Comparison of ENCODE assay signal across 10 cellular contexts in genomic region chr19:2529473-2529918, GRCh38. TPM values are rescaled to one million over a fixed set of nuclear protein-coding genes. Genes with fewer than 3 reads are reported as not detected.
DNase-seq lines count a peak whose midpoint lies in the region; ATAC-seq, FAIRE-seq and TF ChIP-seq lines count a peak whose summit lies in the region.
"Had no signal": no experiment of that assay in that cellular context is flagged by ENCODE, and none has a peak within 500 bp of the region (broad histone marks: within the 10 kb centered on the region; RNA-seq: fewer than 3 reads in every experiment).

No MANE protein-coding gene starts in this region.

- no peaks in the 10 kb centered on the region for H3K36me3 ChIP-seq in keratinocyte (ENCODE audit: control insufficient read depth in 2 of 2, extremely low read depth in 1 of 2, insufficient read depth in 2 of 2, low read length in 2 of 2)

- H3K4me1 ChIP-seq in keratinocyte (ENCODE audit: control insufficient read depth, extremely low read depth, insufficient read depth, low read length), result peaks cover 50% of the 10 kb centered on the region

- peak; percentile 90 for FAIRE-seq in keratinocyte (lab: Jason Lieb, UNC)

- dilution Hi-C loops in keratinocyte (cut with MboI; ENCODE audit: extremely low pct_ligation_motif_present, low sequenced_read_pairs), result no loop called here

- H3K9me3 Mint-ChIP-seq in activated T-helper 1 cell treated with anti-CD3 and anti-CD28 coated beads, Interleukin-12 subunit alpha, Interleukin-12 subunit beta, Interleukin-2, Interleukin-4 antibody, amounts not matched to agents 30 ng/mL and 10 ng/mL and 1 ng/mL, durations not matched to agents 14 hours and 24 hours and 36 hours, result no peaks in the 10 kb centered on the region

- no peak for TF ChIP-seq CTCF in keratinocyte (optimal IDR thresholded peaks at IDR 0.05 in 1 of 3, IDR thresholded peaks at IDR 0.05 in 1 of 3, conservative IDR thresholded peaks at IDR 0.05 in 1 of 3; ENCODE audit: extremely low read depth in 1 of 3, insufficient read depth in 2 of 3, low read length in 3 of 3)

- H3K9ac ChIP-seq in keratinocyte (ENCODE audit: control insufficient read depth, extremely low read depth, insufficient read depth, low read length), result no peak overlapping the region

- no peak overlapping the region for H3K27ac ChIP-seq in keratinocyte (ENCODE audit: control insufficient read depth, insufficient read depth, low read length)

- H3K79me2 ChIP-seq in keratinocyte (ENCODE audit: control insufficient read depth, insufficient read depth, low read length), result no peaks in the 10 kb centered on the region

- ATAC-seq in GM21381 (IDR thresholded peaks at IDR 0.05; ENCODE audit: unreplicated experiment) (no peak), HG03045 (IDR thresholded peaks at IDR 0.05; ENCODE audit: unreplicated experiment) (no peak)

- no peak overlapping the region for H3K4me3 ChIP-seq in keratinocyte (ENCODE audit: control insufficient read depth in 2 of 3, extremely low read depth in 1 of 3, insufficient read depth in 2 of 3, low read depth in 1 of 3, low read length in 3 of 3)

- H3K9me3 ChIP-seq in keratinocyte (ENCODE audit: control insufficient read depth, low read depth, low read length), result peaks cover 2% of the 10 kb centered on the region

- intact Hi-C loops in activated T-helper 1 cell treated with anti-CD3 and anti-CD28 coated beads, Interleukin-12 subunit alpha, Interleukin-12 subunit beta, Interleukin-2, Interleukin-4 antibody, amounts not matched to agents 30 ng/mL and 10 ng/mL and 1 ng/mL, durations not matched to agents 14 hours and 24 hours and 36 hours (cut with micrococcal nuclease), result no loop called here

- no peaks in the 10 kb centered on the region for H4K20me1 ChIP-seq in keratinocyte (ENCODE audit: control insufficient read depth, extremely low read depth, insufficient read depth, low read length)

- no peak overlapping the region for H3K4me2 ChIP-seq in keratinocyte (ENCODE audit: control insufficient read depth, extremely low read depth, insufficient read depth, low read depth, low read length)

- DNase-seq in AG08396 (ENCODE audit: low spot score) (peak; percentile 65), HPDE6-E6E7 (ENCODE audit: extremely low spot score) (peak; percentile 93), SW480 (ENCODE audit: low spot score) (peak; percentile 88), keratinocyte (ENCODE audit: low read depth, low spot score) (peak; percentile 89), COLO829 (ENCODE audit: low spot score) (no peak)
- DNase-seq in activated T-helper 1 cell treated with anti-CD3 and anti-CD28 coated beads, Interleukin-12 subunit alpha, Interleukin-12 subunit beta, Interleukin-2, Interleukin-4 antibody, amounts not matched to agents 30 ng/mL and 10 ng/mL and 1 ng/mL, durations not matched to agents 14 hours and 24 hours and 36 hours (ENCODE audit: low spot score), result no peak
- DNase-seq: activated gamma-delta T cell, GDM1 had no signal

- no peaks in the 10 kb centered on the region for H3K36me3 Mint-ChIP-seq in activated T-helper 1 cell treated with anti-CD3 and anti-CD28 coated beads, Interleukin-12 subunit alpha, Interleukin-12 subunit beta, Interleukin-2, Interleukin-4 antibody, amounts not matched to agents 30 ng/mL and 10 ng/mL and 1 ng/mL, durations not matched to agents 14 hours and 24 hours and 36 hours (ENCODE audit: low read depth)

- no peaks in the 10 kb centered on the region for H3K27me3 ChIP-seq in keratinocyte (ENCODE audit: control insufficient read depth, extremely low read depth, insufficient read depth, low read length)

- H2AFZ ChIP-seq in keratinocyte (ENCODE audit: control insufficient read depth, low read length), result no peak overlapping the region

- no peaks in the 10 kb centered on the region for H3K9me1 ChIP-seq in keratinocyte (ENCODE audit: control insufficient read depth, extremely low read depth, insufficient read depth, low read length)

- H3K4me3 Mint-ChIP-seq in activated T-helper 1 cell treated with anti-CD3 and anti-CD28 coated beads, Interleukin-12 subunit alpha, Interleukin-12 subunit beta, Interleukin-2, Interleukin-4 antibody, amounts not matched to agents 30 ng/mL and 10 ng/mL and 1 ng/mL, durations not matched to agents 14 hours and 24 hours and 36 hours, result no peak overlapping the region

- no peaks in the 10 kb centered on the region for H3K27me3 Mint-ChIP-seq in activated T-helper 1 cell treated with anti-CD3 and anti-CD28 coated beads, Interleukin-12 subunit alpha, Interleukin-12 subunit beta, Interleukin-2, Interleukin-4 antibody, amounts not matched to agents 30 ng/mL and 10 ng/mL and 1 ng/mL, durations not matched to agents 14 hours and 24 hours and 36 hours (ENCODE audit: insufficient read depth)

- H3K27ac Mint-ChIP-seq in activated T-helper 1 cell treated with anti-CD3 and anti-CD28 coated beads, Interleukin-12 subunit alpha, Interleukin-12 subunit beta, Interleukin-2, Interleukin-4 antibody, amounts not matched to agents 30 ng/mL and 10 ng/mL and 1 ng/mL, durations not matched to agents 14 hours and 24 hours and 36 hours, result no peak overlapping the region

- H3K4me1 Mint-ChIP-seq in activated T-helper 1 cell treated with anti-CD3 and anti-CD28 coated beads, Interleukin-12 subunit alpha, Interleukin-12 subunit beta, Interleukin-2, Interleukin-4 antibody, amounts not matched to agents 30 ng/mL and 10 ng/mL and 1 ng/mL, durations not matched to agents 14 hours and 24 hours and 36 hours (ENCODE audit: low read depth), result peaks cover 19% of the 10 kb centered on the region

RNA-seq across cellular contexts. Expression of gene GADD45B, which starts 53.6 kb away (rescaled TPM):
- 20.6 to 32.4 TPM (median 26.8 TPM) in 3 replicates for polyA plus RNA-seq in keratinocyte
- 149 TPM for polyA plus RNA-seq in keratinocyte (2011; ENCODE audit: low read depth)
- 9.5 and 12.5 TPM in 2 replicates for polyA plus RNA-seq in keratinocyte (2011; cell fraction: cytosol; rRNA removed)
- 34.9 and 41.2 TPM in 2 replicates for polyA plus RNA-seq in keratinocyte (2011; cell fraction: nucleus; rRNA removed)
- polyA plus RNA-seq in keratinocyte (2012; ENCODE audit: low replicate concordance), result 21.0 and 188 TPM in 2 replicates
- 9.5 to 21.8 TPM (median 13.7 TPM) in 3 replicates for polyA minus RNA-seq in keratinocyte
- polyA minus RNA-seq in keratinocyte (2011; cell fraction: cytosol; rRNA and poly(A)+ RNA removed), result 40.5 TPM
- polyA minus RNA-seq in keratinocyte (2011; cell fraction: nucleus; rRNA and poly(A)+ RNA removed), result 16.2 and 25.8 TPM in 2 replicates
- total RNA-seq in activated T-helper 1 cell treated with anti-CD3 and anti-CD28 coated beads, Interleukin-12 subunit alpha, Interleukin-12 subunit beta, Interleukin-2, Interleukin-4 antibody, amounts not matched to agents 30 ng/mL and 10 ng/mL and 1 ng/mL, durations not matched to agents 14 hours and 24 hours and 36 hours, result 129 and 132 TPM in 2 replicates

Comparison
In these comparisons a context has a peak if more than half of its experiments do, and no peak if none do; other contexts are left out.
1. DNase-seq: peak in AG08396 (single experiment), HPDE6-E6E7 (single experiment), SW480 (single experiment) and keratinocyte (single experiment); none in COLO829 (single experiment) and activated T-helper 1 cell treated with anti-CD3 and anti-CD28 coated beads, Interleukin-12 subunit alpha, Interleukin-12 subunit beta, Interleukin-2, Interleukin-4 antibody, amounts not matched to agents 30 ng/mL and 10 ng/mL and 1 ng/mL, durations not matched to agents 14 hours and 24 hours and 36 hours (single experiment).